10 cellular contexts compared by ENCODE assay signal in genomic region chr5:93246093-93246855, GRCh38.
DNase-seq lines count a peak whose midpoint lies in the region; ATAC-seq, FAIRE-seq and TF ChIP-seq lines count a peak whose summit lies in the region.
"Had no signal": no experiment of that assay in that cellular context is flagged by ENCODE, and none has a peak within 500 bp of the region (broad histone marks: within the 10 kb centered on the region; RNA-seq: fewer than 3 reads in every experiment).

No MANE protein-coding gene starts in this region.

- no peaks in the 10 kb centered on the region for H3K27me3 ChIP-seq in astrocyte (ENCODE audit: insufficient read depth, low read length)

- H3K4me2 ChIP-seq in astrocyte (ENCODE audit: low read length), result no peak overlapping the region

- no peaks in the 10 kb centered on the region for H3K9me3 ChIP-seq in astrocyte (ENCODE audit: insufficient read depth, low read depth, low read length)

- H3K4me1 Mint-ChIP-seq in astrocyte (ENCODE audit: low read depth, unreplicated experiment), result peaks cover 6% of the 10 kb centered on the region
- H3K4me1 Mint-ChIP-seq: stimulated activated effector memory CD8-positive, alpha-beta T cell treated with anti-CD3 and anti-CD28 coated beads, Interleukin-12 subunit alpha, Interleukin-12 subunit beta, amount 100 ng/mL, for 72 hours had no signal

- no peak for ATAC-seq in GM18909 (IDR thresholded peaks at IDR 0.05; ENCODE audit: poor library complexity, unreplicated experiment)
- ATAC-seq: stimulated activated effector memory CD8-positive, alpha-beta T cell treated with anti-CD3 and anti-CD28 coated beads, Interleukin-12 subunit alpha, Interleukin-12 subunit beta, amount 100 ng/mL, for 72 hours had no signal

- peaks cover 14% of the 10 kb centered on the region for H3K4me1 ChIP-seq in astrocyte (ENCODE audit: insufficient read depth, low read length)

- H3K27ac Mint-ChIP-seq in astrocyte (ENCODE audit: unreplicated experiment), result no peak overlapping the region
- H3K27ac Mint-ChIP-seq: activated naive CD8-positive, alpha-beta T cell; stimulated activated effector memory CD8-positive, alpha-beta T cell treated with anti-CD3 and anti-CD28 coated beads, Interleukin-12 subunit alpha, Interleukin-12 subunit beta, amount 100 ng/mL, for 72 hours had no signal

- no peak overlapping the region for H3K4me3 Mint-ChIP-seq in astrocyte (ENCODE audit: unreplicated experiment)
- H3K4me3 Mint-ChIP-seq: activated naive CD8-positive, alpha-beta T cell; stimulated activated effector memory CD8-positive, alpha-beta T cell treated with anti-CD3 and anti-CD28 coated beads, Interleukin-12 subunit alpha, Interleukin-12 subunit beta, amount 100 ng/mL, for 72 hours had no signal

- no peaks in the 10 kb centered on the region for H3K79me2 ChIP-seq in astrocyte (ENCODE audit: insufficient read depth, low read length)

- TF ChIP-seq CTCF in astrocyte (IDR thresholded peaks at IDR 0.05; ENCODE audit: insufficient read depth, low read depth, low read length), result no peak

- no peaks in the 10 kb centered on the region for H3K9me3 Mint-ChIP-seq in astrocyte (ENCODE audit: unreplicated experiment)
- H3K9me3 Mint-ChIP-seq: stimulated activated effector memory CD8-positive, alpha-beta T cell treated with anti-CD3 and anti-CD28 coated beads, Interleukin-12 subunit alpha, Interleukin-12 subunit beta, amount 100 ng/mL, for 72 hours had no signal

- H3K4me3 ChIP-seq in astrocyte (ENCODE audit: insufficient read depth, low read depth, low read length), result no peak overlapping the region

- H3K36me3 Mint-ChIP-seq in astrocyte (ENCODE audit: low read depth, unreplicated experiment), result no peaks in the 10 kb centered on the region
- H3K36me3 Mint-ChIP-seq: activated naive CD8-positive, alpha-beta T cell; stimulated activated effector memory CD8-positive, alpha-beta T cell treated with anti-CD3 and anti-CD28 coated beads, Interleukin-12 subunit alpha, Interleukin-12 subunit beta, amount 100 ng/mL, for 72 hours had no signal

- no peak overlapping the region for H3K27ac ChIP-seq in astrocyte (ENCODE audit: low read depth, low read length)

- no peaks in the 10 kb centered on the region for H3K36me3 ChIP-seq in astrocyte (ENCODE audit: insufficient read depth, low read length)

- H3K9ac ChIP-seq in astrocyte (ENCODE audit: low read length), result no peak overlapping the region

- no peak for FAIRE-seq in astrocyte (lab: Jason Lieb, UNC)

- no peaks in the 10 kb centered on the region for H4K20me1 ChIP-seq in astrocyte (ENCODE audit: insufficient read depth, low read length)

- peak overlapping the region; percentile 4 for H2AFZ ChIP-seq in astrocyte (ENCODE audit: low read depth, low read length)

- no peaks in the 10 kb centered on the region for H3K27me3 Mint-ChIP-seq in astrocyte (ENCODE audit: low read depth, unreplicated experiment)
- H3K27me3 Mint-ChIP-seq: activated naive CD8-positive, alpha-beta T cell had no signal

- DNase-seq in NCI-H1092 treated with DMSO at 0.1 percent for 48 hours (lab: John Stamatoyannopoulos, UW) (peak; percentile 53), astrocyte (ENCODE audit: low read depth) (peak; percentile 49), iPS-NIHi7 (ENCODE audit: extremely low spot score) (peak; percentile 15), superior temporal gyrus (ENCODE audit: extremely low spot score) (peak; percentile 58), activated gamma-delta T cell (lab: John Stamatoyannopoulos, UW) (no peak), HPDE6-E6E7 (ENCODE audit: extremely low spot score) (no peak)
- DNase-seq: NCI-H524 had no signal

Comparison
In these comparisons a context has a peak if more than half of its experiments do, and no peak if none do; other contexts are left out.
1. DNase-seq: peak in NCI-H1092 treated with DMSO at 0.1 percent for 48 hours (single experiment), astrocyte (single experiment), iPS-NIHi7 (single experiment) and superior temporal gyrus (single experiment); none in activated gamma-delta T cell (single experiment) and HPDE6-E6E7 (single experiment).